ENCODE assay signal across 2 cellular contexts in genomic region chr2:99458529-99458928, GRCh38.
TF ChIP-seq lines count a peak whose summit lies in the region.

No MANE protein-coding gene starts in this region.

TF ChIP-seq in HepG2, 621 proteins besides CTCF, POLR2A, EP300 and RAD21:
- no peak for TF ChIP-seq MIER3 (CRISPR knock-in tag; IDR thresholded peaks at IDR 0.05; ENCODE audit: borderline replicate concordance)
- no peak for TF ChIP-seq SRSF1 (optimal IDR thresholded peaks at IDR 0.05; ENCODE audit: low read depth, low read length)
- TF ChIP-seq ZNF180 (CRISPR knock-in tag; IDR thresholded peaks at IDR 0.05; ENCODE audit: borderline replicate concordance, low read depth): no peak
- peak; percentile 77 for TF ChIP-seq MAFF (IDR thresholded peaks at IDR 0.05; ENCODE audit: low read depth, low read length)
- no peak for TF ChIP-seq FOSL2 (CRISPR knock-in tag; IDR thresholded peaks at IDR 0.05)
- no peak for TF ChIP-seq JDP2 (CRISPR knock-in tag; IDR thresholded peaks at IDR 0.05; ENCODE audit: borderline replicate concordance)
- no peak for TF ChIP-seq ZFP91 (CRISPR knock-in tag; IDR thresholded peaks at IDR 0.05; ENCODE audit: borderline replicate concordance)
- TF ChIP-seq ZSCAN20 (CRISPR knock-in tag; IDR thresholded peaks at IDR 0.05; ENCODE audit: borderline replicate concordance): no peak
- TF ChIP-seq MATR3 (CRISPR knock-in tag; IDR thresholded peaks at IDR 0.05): no peak
- no peak for TF ChIP-seq TBX3 (IDR thresholded peaks at IDR 0.05; ENCODE audit: borderline replicate concordance)
- no peak for TF ChIP-seq ZNF142 (CRISPR knock-in tag; IDR thresholded peaks at IDR 0.05)
- TF ChIP-seq ZNF746 (CRISPR knock-in tag; IDR thresholded peaks at IDR 0.05): no peak
- no peak for TF ChIP-seq GMEB1 (CRISPR knock-in tag; IDR thresholded peaks at IDR 0.05; ENCODE audit: borderline replicate concordance)
- TF ChIP-seq ZNF317 (CRISPR knock-in tag; IDR thresholded peaks at IDR 0.05): no peak
- no peak for TF ChIP-seq ZNF772 (CRISPR knock-in tag; IDR thresholded peaks at IDR 0.05)
- peak; percentile 77 to 79 for TF ChIP-seq MAFK (conservative IDR thresholded peaks at IDR 0.05 in 1 of 2, IDR thresholded peaks at IDR 0.05 in 1 of 2; ENCODE audit: low read length in 2 of 2)
- no peak for TF ChIP-seq ZBTB3 (CRISPR knock-in tag; IDR thresholded peaks at IDR 0.05; ENCODE audit: borderline replicate concordance, low read depth)

TF ChIP-seq in K562, 482 proteins besides CTCF, POLR2A, EP300 and RAD21:
- no peak for TF ChIP-seq L3MBTL2 (IDR thresholded peaks at IDR 0.05)
- no peak for TF ChIP-seq KDM4B (IDR thresholded peaks at IDR 0.05; ENCODE audit: borderline replicate concordance in 2 of 2, low read depth in 1 of 2)
- TF ChIP-seq MAFG (tag; conservative IDR thresholded peaks at IDR 0.05): peak; percentile 23; the same call in 1 of the 2 replicates
- peak; percentile 48; the same call in 1 of the 2 replicates for TF ChIP-seq C11orf30 (IDR thresholded peaks at IDR 0.05; ENCODE audit: low read depth)
- peak; percentile 63 for TF ChIP-seq ZNF316 (IDR thresholded peaks at IDR 0.05)
- no peak for TF ChIP-seq MBD1 (CRISPR knock-in tag; IDR thresholded peaks at IDR 0.05)
